ENCODE assay signal across 9 cellular contexts in the genomic region with DNA sequence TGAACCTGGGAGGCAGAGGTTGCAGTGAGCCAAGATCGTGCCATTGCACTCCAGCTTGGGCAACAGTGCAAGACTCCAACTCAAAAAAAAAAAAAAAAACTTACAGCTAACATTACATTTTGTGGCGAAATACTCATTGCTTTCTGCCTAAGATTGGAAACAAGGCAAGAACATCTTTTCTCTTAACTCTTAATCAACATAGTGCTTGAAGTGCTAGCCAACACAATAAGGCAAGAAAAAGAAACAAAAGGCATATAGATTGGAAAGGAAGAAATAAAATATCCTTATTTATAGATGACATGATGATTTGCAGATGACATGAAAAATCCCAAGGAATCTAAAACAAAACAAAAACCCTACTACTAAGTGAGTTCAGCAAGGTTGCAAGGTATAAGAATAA. TPM values are rescaled to one million over a fixed set of nuclear protein-coding genes. Genes with fewer than 3 reads are reported as not detected.
"Had no signal": no experiment of that assay in that cellular context is flagged by ENCODE, and none has a peak within 500 bp of the region (broad histone marks: within the 10 kb centered on the region; RNA-seq: fewer than 3 reads in every experiment).

No MANE protein-coding gene starts in this region.

- H3K4me3 ChIP-seq: GM23338 had no signal

- H2AFZ ChIP-seq: GM23338 had no signal

- DNase-seq: H9, KG1 had no signal

- ATAC-seq: GM23338, HCT116 had no signal

- FAIRE-seq: H1, H54, HTR-8/SVneo had no signal

- H3K4me2 ChIP-seq: GM23338 had no signal

RNA-seq across cellular contexts. Expression of a gene that starts 24.6 kb away (rescaled TPM):
- total RNA-seq: GM23338, H1, H9, HT-29 had no signal
- polyA plus RNA-seq: H1, IgD-negative memory B cell had no signal

RNA-seq across cellular contexts. Expression of a gene that starts 35.6 kb away (rescaled TPM):
- total RNA-seq: H9 had no signal
- polyA plus RNA-seq: IgD-negative memory B cell had no signal
